21 cellular contexts compared by ENCODE assay signal in genomic region chr16:28915181-28915580, GRCh38. TPM values are rescaled to one million over a fixed set of nuclear protein-coding genes. Genes with fewer than 3 reads are reported as not detected.
DNase-seq lines count a peak whose midpoint lies in the region; ATAC-seq, FAIRE-seq and TF ChIP-seq lines count a peak whose summit lies in the region.
"Had no signal": no experiment of that assay in that cellular context is flagged by ENCODE, and none has a peak within 500 bp of the region (broad histone marks: within the 10 kb centered on the region; RNA-seq: fewer than 3 reads in every experiment).

No MANE protein-coding gene starts in this region.

- H3K4me3 ChIP-seq in AG10803 (ENCODE audit: low read length), result no peak overlapping the region
- H3K4me3 ChIP-seq in K562, result no peak overlapping the region
- H3K4me3 ChIP-seq: left lung, SK-N-MC, stomach, vagina had no signal

- H3K27ac ChIP-seq in K562 (ENCODE audit: extremely low read depth, low read depth, low read length), result no peak overlapping the region
- H3K27ac ChIP-seq: left lung, SK-N-MC, stomach, vagina had no signal

- no peaks in the 10 kb centered on the region for H3K9me3 Mint-ChIP-seq in effector memory CD8-positive, alpha-beta T cell
- H3K9me3 Mint-ChIP-seq: activated T-cell treated with anti-CD3 and anti-CD28 coated beads, Interleukin-2, amount 50 U/mL, for 72 hours; naive B cell had no signal

- POLR2A ChIA-PET in K562 (lab: Yijun Ruan, JAX), result interaction anchor here (0.9 to 2.5 kb wide), 2 partner anchors 8 to 10 kb away, joined by 3 to 10 read pairs; no protein-coding TSS in a partner anchor

- H3K9ac ChIP-seq in K562 (ENCODE audit: insufficient read depth in 1 of 2, low read depth in 2 of 2, low read length in 2 of 2), result no peak overlapping the region

- H3K27ac Mint-ChIP-seq in effector memory CD8-positive, alpha-beta T cell, result peak overlapping the region in 1 of 2 donors; percentile 53
- H3K27ac Mint-ChIP-seq: activated T-cell treated with anti-CD3 and anti-CD28 coated beads, Interleukin-2, amount 50 U/mL, for 72 hours had no signal

- DNase-seq in AG10803 (ENCODE audit: low read depth) (peak; percentile 72), M059J (ENCODE audit: low read depth) (peak; percentile 86), K562 (ENCODE audit: extremely low read depth in 1 of 4, low spot score in 3 of 4) (peak in 1 of 4 experiments; percentile 2), hepatic stellate cell (ENCODE audit: low spot score) (peak; percentile 66), NAMALWA (ENCODE audit: low spot score) (no peak)
- no peak for DNase-seq in effector memory CD8-positive, alpha-beta T cell
- DNase-seq: ACHN; activated CD4-positive, alpha-beta T cell treated with anti-CD3 and anti-CD28 coated beads, Interleukin-2, amount 50 U/mL, for 48 hours; activated T-cell treated with anti-CD3 and anti-CD28 coated beads, Interleukin-2, amount 50 U/mL, for 72 hours; Caco-2; GF-D8; left lung; naive B cell; NCI-H187; NCI-H510A; stimulated activated CD4-positive, alpha-beta T cell treated with anti-CD3 and anti-CD28 coated beads, Interleukin-12 subunit alpha, Interleukin-12 subunit beta, amount 100 ng/mL, for 4 hours; stomach had no signal

- H3K27me3 ChIP-seq in K562 (ENCODE audit: control insufficient read depth in 2 of 2, insufficient read depth in 2 of 2, low read length in 2 of 2), result no peaks in the 10 kb centered on the region
- H3K27me3 ChIP-seq: left lung, stomach, vagina had no signal

- no peak overlapping the region for H3K4me3 Mint-ChIP-seq in effector memory CD8-positive, alpha-beta T cell
- H3K4me3 Mint-ChIP-seq: activated T-cell treated with anti-CD3 and anti-CD28 coated beads, Interleukin-2, amount 50 U/mL, for 72 hours; naive B cell had no signal

- no peaks in the 10 kb centered on the region for H3K9me3 ChIP-seq in K562 (replicated peaks; ENCODE audit: control insufficient read depth, insufficient read depth, low read depth, low read length)
- H3K9me3 ChIP-seq: Caco-2, left lung, stomach, vagina had no signal

- TF ChIP-seq EP300 in K562 (IDR thresholded peaks at IDR 0.05; ENCODE audit: low read length), result no peak

- no peaks in the 10 kb centered on the region for H3K79me2 ChIP-seq in K562 (ENCODE audit: control insufficient read depth, insufficient read depth, low read length)

- H3K4me1 ChIP-seq in K562 (replicated peaks in 1 of 2; ENCODE audit: control insufficient read depth in 2 of 2, insufficient read depth in 2 of 2, low read length in 2 of 2), result peaks cover 0 to 18% of the 10 kb centered on the region in 2 experiments; a peak in 2 of 5 replicates
- H3K4me1 ChIP-seq: Caco-2, left lung, stomach, vagina had no signal

- TF ChIP-seq POLR2A in K562 (conservative IDR thresholded peaks at IDR 0.05), result no peak

- CTCF ChIA-PET in K562 (lab: Yijun Ruan, JAX; ENCODE audit: low intra/inter-chr PET ratio), result no interaction called here

- H3K4me1 Mint-ChIP-seq in effector memory CD8-positive, alpha-beta T cell (ENCODE audit: low read depth in 2 of 2), result no peaks in the 10 kb centered on the region

- BruUV-seq in K562 (replicated peaks; lab: Mats Ljungman, UMichigan), result no TSS peak

- H2AFZ ChIP-seq in K562 (ENCODE audit: low read depth, low read length), result no peak overlapping the region

- ATAC-seq in K562, result no peak
- ATAC-seq in effector memory CD8-positive, alpha-beta T cell (replicated peaks), result no peak
- no peak for ATAC-seq in HG03457 (IDR thresholded peaks at IDR 0.05; ENCODE audit: unreplicated experiment)
- no peak for ATAC-seq in HG02642 (IDR thresholded peaks at IDR 0.05; ENCODE audit: poor library complexity, unreplicated experiment)
- ATAC-seq: activated T-cell treated with anti-CD3 and anti-CD28 coated beads, Interleukin-2, amount 50 U/mL, for 72 hours; left lung had no signal

- no peak for TF ChIP-seq RAD21 in K562 (CRISPR knock-in tag; conservative IDR thresholded peaks at IDR 0.05 in 1 of 2, IDR thresholded peaks at IDR 0.05 in 1 of 2)

- in situ Hi-C loops in K562 (cut with MboI), result no loop called here

- no peaks in the 10 kb centered on the region for H4K20me1 ChIP-seq in K562 (replicated peaks; ENCODE audit: control insufficient read depth, insufficient read depth, low read length)

- H3K27me3 Mint-ChIP-seq in effector memory CD8-positive, alpha-beta T cell, result no peaks in the 10 kb centered on the region
- H3K27me3 Mint-ChIP-seq: naive B cell had no signal

- H3K4me2 ChIP-seq in K562 (ENCODE audit: insufficient read depth, low read length), result no peak overlapping the region

- FAIRE-seq in K562 (lab: Jason Lieb, UNC), result no peak

- intact Hi-C loops in K562 (cut with micrococcal nuclease), result no loop called here

- TF ChIP-seq CTCF in AG10803 (conservative IDR thresholded peaks at IDR 0.05; ENCODE audit: low read length) (no peak), K562 (IDR thresholded peaks at IDR 0.05 in 2 of 3, conservative IDR thresholded peaks at IDR 0.05 in 1 of 3; ENCODE audit: insufficient read depth in 2 of 3, low read depth in 1 of 3, low read length in 3 of 3) (no peak)

- peaks cover 73% of the 10 kb centered on the region for H3K36me3 Mint-ChIP-seq in effector memory CD8-positive, alpha-beta T cell (ENCODE audit: insufficient read depth)

- no peaks in the 10 kb centered on the region for H3K9me1 ChIP-seq in K562 (ENCODE audit: control insufficient read depth, insufficient read depth, low read length)

- H3K36me3 ChIP-seq in K562 (ENCODE audit: control insufficient read depth, insufficient read depth, low read length), result no peaks in the 10 kb centered on the region

RNA-seq across cellular contexts. Expression of gene RABEP2, which starts 9.9 kb away (rescaled TPM):
- 14.7 and 38.1 TPM in 2 replicates for total RNA-seq in M059J (2014; rRNA removed; shearing (Covaris generic))
- 11.5 and 16.7 TPM in 2 replicates for total RNA-seq in K562 (2011; cell fraction: chromatin; rRNA removed; ENCODE audit: low replicate concordance)
- total RNA-seq in K562 (2011; cell fraction: nucleolus; rRNA removed), result 12.7 and 13.3 TPM in 2 replicates
- total RNA-seq in K562 (2011; cell fraction: nucleoplasm; rRNA removed), result 7.5 and 12.1 TPM in 2 replicates
- 13.4 and 14.4 TPM in 2 replicates for total RNA-seq in K562 (2014; rRNA removed)
- total RNA-seq in K562 (2014; rRNA removed; fragmentation: Illumina TruSeq; extraction: Trizol), result 1.3 and 2.4 TPM in 2 replicates
- 10.1 and 11.0 TPM in 2 replicates for total RNA-seq in K562 (2015; rRNA removed; fragmentation: Illumina TruSeq; extraction: Trizol)
- total RNA-seq in K562 (2021), result 7.9 and 10.6 TPM in 2 replicates
- 3.5 and 4.9 TPM in 2 replicates for polyA plus RNA-seq in K562 (2011; rRNA removed)
- 3.5 and 6.3 TPM in 2 replicates for polyA plus RNA-seq in K562 (2011; cell fraction: cytosol; rRNA removed)
- polyA plus RNA-seq in K562 (2011; cell fraction: nucleus; rRNA removed), result 8.3 and 10.7 TPM in 2 replicates
- 9.7 and 12.6 TPM in 2 replicates for polyA plus RNA-seq in K562 (2012)
- 1.6 and 4.5 TPM in 2 replicates for polyA plus RNA-seq in K562 (2014; fragmentation: Illumina TruSeq; extraction: Trizol)
- under 1 TPM; 0.15 to 0.20 TPM for polyA plus RNA-seq in K562 (2014; fragmentation: Nextera tagmentation; extraction: Ambion mirVana)
- 10.3 and 16.6 TPM in 2 replicates for polyA plus RNA-seq in K562 (2014; rRNA removed)
- 2.9 and 3.5 TPM in 2 replicates for polyA minus RNA-seq in K562 (2011; rRNA and poly(A)+ RNA removed)
- polyA minus RNA-seq in K562 (2011; cell fraction: cytosol; rRNA and poly(A)+ RNA removed), result 1.8 and 4.3 TPM in 2 replicates
- polyA minus RNA-seq in K562 (2011; cell fraction: nucleus; rRNA and poly(A)+ RNA removed), result 4.1 and 4.6 TPM in 2 replicates

RNA-seq across cellular contexts. Expression of gene CD19, which starts 16.6 kb away (rescaled TPM):
- total RNA-seq in M059J (2014; rRNA removed; shearing (Covaris generic)), result not detected in 2 replicates
- total RNA-seq in K562 (2011; cell fraction: chromatin; rRNA removed; ENCODE audit: low replicate concordance), result 1.8 TPM in 1 of 2 replicates, not detected in the other
- 1.2 and 1.8 TPM in 2 replicates for total RNA-seq in K562 (2011; cell fraction: nucleolus; rRNA removed)
- 0.76 and 1.0 TPM in 2 replicates for total RNA-seq in K562 (2011; cell fraction: nucleoplasm; rRNA removed)
- total RNA-seq in K562 (2014; rRNA removed), result 2.8 and 4.0 TPM in 2 replicates
- total RNA-seq in K562 (2014; rRNA removed; fragmentation: Illumina TruSeq; extraction: Trizol), result 1.2 and 1.3 TPM in 2 replicates
- total RNA-seq in K562 (2015; rRNA removed; fragmentation: Illumina TruSeq; extraction: Trizol), result 3.3 and 4.0 TPM in 2 replicates
- 3.0 and 3.7 TPM in 2 replicates for total RNA-seq in K562 (2021)
- 1.4 and 2.1 TPM in 2 replicates for polyA plus RNA-seq in K562 (2011; rRNA removed)
- polyA plus RNA-seq in K562 (2011; cell fraction: cytosol; rRNA removed), result 4.8 and 6.7 TPM in 2 replicates
- 1.9 and 2.5 TPM in 2 replicates for polyA plus RNA-seq in K562 (2011; cell fraction: nucleus; rRNA removed)
- 4.0 and 6.3 TPM in 2 replicates for polyA plus RNA-seq in K562 (2012)
- 1.3 and 3.3 TPM in 2 replicates for polyA plus RNA-seq in K562 (2014; fragmentation: Illumina TruSeq; extraction: Trizol)
- under 1 TPM in 1 of 2 experiments, not detected in 1; 0.27 TPM for polyA plus RNA-seq in K562 (2014; fragmentation: Nextera tagmentation; extraction: Ambion mirVana)
- 2.6 and 4.1 TPM in 2 replicates for polyA plus RNA-seq in K562 (2014; rRNA removed)
- polyA minus RNA-seq in K562 (2011; rRNA and poly(A)+ RNA removed), result 0.33 and 0.60 TPM in 2 replicates
- polyA minus RNA-seq in K562 (2011; cell fraction: cytosol; rRNA and poly(A)+ RNA removed), result 3.4 TPM in 1 of 2 replicates, not detected in the other
- 0.40 and 1.3 TPM in 2 replicates for polyA minus RNA-seq in K562 (2011; cell fraction: nucleus; rRNA and poly(A)+ RNA removed)
- total RNA-seq: Caco-2, vagina had no signal

RNA-seq across cellular contexts. Expression of gene NFATC2IP, which starts 35.6 kb away (rescaled TPM):
- total RNA-seq in M059J (2014; rRNA removed; shearing (Covaris generic)), result 22.2 and 23.7 TPM in 2 replicates
- 277 and 436 TPM in 2 replicates for total RNA-seq in K562 (2011; cell fraction: chromatin; rRNA removed; ENCODE audit: low replicate concordance)
- 228 and 264 TPM in 2 replicates for total RNA-seq in K562 (2011; cell fraction: nucleolus; rRNA removed)
- total RNA-seq in K562 (2011; cell fraction: nucleoplasm; rRNA removed), result 253 and 320 TPM in 2 replicates
- total RNA-seq in K562 (2014; rRNA removed), result 45.5 and 67.2 TPM in 2 replicates
- 45.9 and 46.9 TPM in 2 replicates for total RNA-seq in K562 (2014; rRNA removed; fragmentation: Illumina TruSeq; extraction: Trizol)
- total RNA-seq in K562 (2015; rRNA removed; fragmentation: Illumina TruSeq; extraction: Trizol), result 40.6 and 41.5 TPM in 2 replicates
- 49.2 and 54.3 TPM in 2 replicates for total RNA-seq in K562 (2021)
- 100 and 106 TPM in 2 replicates for polyA plus RNA-seq in K562 (2011; rRNA removed)
- 49.6 and 74.5 TPM in 2 replicates for polyA plus RNA-seq in K562 (2011; cell fraction: cytosol; rRNA removed)
- polyA plus RNA-seq in K562 (2011; cell fraction: nucleus; rRNA removed), result 240 and 326 TPM in 2 replicates
- polyA plus RNA-seq in K562 (2012), result 40.3 and 56.4 TPM in 2 replicates
- 55.1 and 62.0 TPM in 2 replicates for polyA plus RNA-seq in K562 (2014; fragmentation: Illumina TruSeq; extraction: Trizol)
- polyA plus RNA-seq in K562 (2014; fragmentation: Nextera tagmentation; extraction: Ambion mirVana), result 10 to 100 TPM; 15.6 to 16.1 TPM
- 73.7 and 80.9 TPM in 2 replicates for polyA plus RNA-seq in K562 (2014; rRNA removed)
- polyA minus RNA-seq in K562 (2011; rRNA and poly(A)+ RNA removed), result 54.5 TPM in 2 replicates
- 15.4 and 21.7 TPM in 2 replicates for polyA minus RNA-seq in K562 (2011; cell fraction: cytosol; rRNA and poly(A)+ RNA removed)
- 70.1 and 82.0 TPM in 2 replicates for polyA minus RNA-seq in K562 (2011; cell fraction: nucleus; rRNA and poly(A)+ RNA removed)

RNA-seq across cellular contexts. Expression of gene ATP2A1, which starts 36.9 kb away (rescaled TPM):
- not detected in 2 replicates for total RNA-seq in M059J (2014; rRNA removed; shearing (Covaris generic))
- 19.9 and 68.6 TPM in 2 replicates for total RNA-seq in K562 (2011; cell fraction: chromatin; rRNA removed; ENCODE audit: low replicate concordance)
- total RNA-seq in K562 (2011; cell fraction: nucleolus; rRNA removed), result 13.0 and 15.8 TPM in 2 replicates
- total RNA-seq in K562 (2011; cell fraction: nucleoplasm; rRNA removed), result 17.7 and 18.4 TPM in 2 replicates
- total RNA-seq in K562 (2014; rRNA removed) (0.41 and 0.65 TPM in 2 replicates), K562 (2014; rRNA removed; fragmentation: Illumina TruSeq; extraction: Trizol) (0.64 and 0.65 TPM in 2 replicates), K562 (2015; rRNA removed; fragmentation: Illumina TruSeq; extraction: Trizol) (0.65 and 1.9 TPM in 2 replicates), K562 (2021) (2.3 and 2.6 TPM in 2 replicates)
- polyA plus RNA-seq in K562 (2011; rRNA removed) (1.2 and 3.1 TPM in 2 replicates), K562 (2014; fragmentation: Illumina TruSeq; extraction: Trizol) (1.8 TPM in 2 replicates), K562 (2014; fragmentation: Nextera tagmentation; extraction: Ambion mirVana) (under 1 TPM; 0.25 to 0.58 TPM), K562 (2014; rRNA removed) (1.4 and 1.8 TPM in 2 replicates)
- polyA plus RNA-seq in K562 (2011; cell fraction: cytosol; rRNA removed), result 1.5 and 2.5 TPM in 2 replicates
- polyA plus RNA-seq in K562 (2011; cell fraction: nucleus; rRNA removed), result 27.8 and 31.5 TPM in 2 replicates
- 2.8 and 6.1 TPM in 2 replicates for polyA plus RNA-seq in K562 (2012)
- 0.60 and 2.1 TPM in 2 replicates for polyA minus RNA-seq in K562 (2011; rRNA and poly(A)+ RNA removed)
- polyA minus RNA-seq in K562 (2011; cell fraction: cytosol; rRNA and poly(A)+ RNA removed), result 0.76 and 1.4 TPM in 2 replicates
- polyA minus RNA-seq in K562 (2011; cell fraction: nucleus; rRNA and poly(A)+ RNA removed), result 2.0 and 4.8 TPM in 2 replicates
- total RNA-seq: vagina had no signal

RNA-seq across cellular contexts. Expression of gene SH2B1, which starts 51.5 kb away (rescaled TPM):
- 9.9 and 16.2 TPM in 2 replicates for total RNA-seq in M059J (2014; rRNA removed; shearing (Covaris generic))
- total RNA-seq in K562 (2011; cell fraction: chromatin; rRNA removed; ENCODE audit: low replicate concordance), result 80.7 and 204 TPM in 2 replicates
- 124 and 147 TPM in 2 replicates for total RNA-seq in K562 (2011; cell fraction: nucleolus; rRNA removed)
- 94.3 and 96.1 TPM in 2 replicates for total RNA-seq in K562 (2011; cell fraction: nucleoplasm; rRNA removed)
- 24.7 and 25.9 TPM in 2 replicates for total RNA-seq in K562 (2014; rRNA removed)
- 4.2 and 9.5 TPM in 2 replicates for total RNA-seq in K562 (2014; rRNA removed; fragmentation: Illumina TruSeq; extraction: Trizol)
- 15.3 and 16.8 TPM in 2 replicates for total RNA-seq in K562 (2015; rRNA removed; fragmentation: Illumina TruSeq; extraction: Trizol)
- total RNA-seq in K562 (2021), result 52.5 and 58.2 TPM in 2 replicates
- 12.3 and 23.7 TPM in 2 replicates for polyA plus RNA-seq in K562 (2011; rRNA removed)
- polyA plus RNA-seq in K562 (2011; cell fraction: cytosol; rRNA removed), result 17.1 and 29.3 TPM in 2 replicates
- 163 and 237 TPM in 2 replicates for polyA plus RNA-seq in K562 (2011; cell fraction: nucleus; rRNA removed)
- 36.6 and 51.3 TPM in 2 replicates for polyA plus RNA-seq in K562 (2012)
- 39.4 and 43.6 TPM in 2 replicates for polyA plus RNA-seq in K562 (2014; fragmentation: Illumina TruSeq; extraction: Trizol)
- under 1 TPM; 0.18 to 0.53 TPM for polyA plus RNA-seq in K562 (2014; fragmentation: Nextera tagmentation; extraction: Ambion mirVana)
- polyA plus RNA-seq in K562 (2014; rRNA removed), result 41.7 and 42.5 TPM in 2 replicates
- 3.2 and 4.6 TPM in 2 replicates for polyA minus RNA-seq in K562 (2011; rRNA and poly(A)+ RNA removed)
- polyA minus RNA-seq in K562 (2011; cell fraction: cytosol; rRNA and poly(A)+ RNA removed), result 8.1 and 11.8 TPM in 2 replicates
- polyA minus RNA-seq in K562 (2011; cell fraction: nucleus; rRNA and poly(A)+ RNA removed), result 28.5 and 28.7 TPM in 2 replicates

Comparison
In these comparisons a context has a peak if more than half of its experiments do, and no peak if none do; other contexts are left out.
1. DNase-seq: peak in AG10803 (single experiment), M059J (single experiment) and hepatic stellate cell (single experiment); none in effector memory CD8-positive, alpha-beta T cell (0 of 3) and NAMALWA (single experiment).